Comparison of ENCODE assay signal across 22 cellular contexts in genomic region chr3:25505581-25505980, GRCh38.
"Had no signal": no experiment of that assay in that cellular context is flagged by ENCODE, and none has a peak within 500 bp of the region (broad histone marks: within the 10 kb centered on the region; RNA-seq: fewer than 3 reads in every experiment).

No MANE protein-coding gene starts in this region.

- DNase-seq: colonic mucosa; cortex of kidney; dermis blood vessel endothelial cell; dorsolateral prefrontal cortex; effector CD4-positive, alpha-beta T cell; effector CD8-positive, alpha-beta T cell; effector memory CD4-positive, alpha-beta T cell; effector memory CD8-positive, alpha-beta T cell; endodermal cell; erythroblast; esophagus squamous epithelium; foreskin fibroblast; foreskin keratinocyte; foreskin melanocyte; gastrocnemius medialis; glutamatergic neuron; heart left ventricle had no signal

- H3K9me3 ChIP-seq: colonic mucosa, esophagus muscularis mucosa, esophagus squamous epithelium, gastrocnemius medialis, gastroesophageal sphincter, heart left ventricle had no signal

- H3K4me1 ChIP-seq: colonic mucosa, foreskin keratinocyte had no signal

- H3K27me3 ChIP-seq: colonic mucosa, dorsolateral prefrontal cortex, esophagus muscularis mucosa, esophagus squamous epithelium, foreskin keratinocyte, gastrocnemius medialis, gastroesophageal sphincter, heart left ventricle had no signal

- H3K27ac Mint-ChIP-seq: dendritic cell treated with granulocyte-macrophage colony-stimulating factor and Interleukin-4, amounts not matched to agents 40 ng/mL and 50 ng/mL, for 4 days; effector memory CD8-positive, alpha-beta T cell; endodermal cell had no signal

- H3K9me3 Mint-ChIP-seq: dendritic cell treated with granulocyte-macrophage colony-stimulating factor and Interleukin-4, amounts not matched to agents 40 ng/mL and 50 ng/mL, for 4 days; endodermal cell had no signal

- H3K27ac ChIP-seq: colonic mucosa, coronary artery, dorsolateral prefrontal cortex, epithelial cell of prostate, esophagus squamous epithelium, foreskin keratinocyte, gastrocnemius medialis, heart left ventricle had no signal

- H3K4me3 Mint-ChIP-seq: dendritic cell treated with granulocyte-macrophage colony-stimulating factor and Interleukin-4, amounts not matched to agents 40 ng/mL and 50 ng/mL, for 4 days; effector memory CD8-positive, alpha-beta T cell; endodermal cell had no signal

- H3K4me3 ChIP-seq: colonic mucosa, coronary artery, dorsolateral prefrontal cortex, esophagus muscularis mucosa, esophagus squamous epithelium, gastrocnemius medialis, gastroesophageal sphincter, heart left ventricle had no signal

- H3K36me3 ChIP-seq: colonic mucosa, gastrocnemius medialis had no signal

- H3K27me3 Mint-ChIP-seq: dendritic cell treated with granulocyte-macrophage colony-stimulating factor and Interleukin-4, amounts not matched to agents 40 ng/mL and 50 ng/mL, for 4 days had no signal
